Comparison of ENCODE assay signal across 8 cellular contexts in genomic region chr2:230412369-230412706, GRCh38. TPM values are rescaled to one million over a fixed set of nuclear protein-coding genes. Genes with fewer than 3 reads are reported as not detected.
DNase-seq lines count a peak whose midpoint lies in the region; TF ChIP-seq lines count a peak whose summit lies in the region.

No MANE protein-coding gene starts in this region.

- peak overlapping the region; percentile 84 for H2AFZ ChIP-seq in OCI-LY7 (ENCODE audit: low read length)

- peaks cover 3% of the 10 kb centered on the region for H3K4me1 Mint-ChIP-seq in progenitor cell of endocrine pancreas (ENCODE audit: low read depth)

- no peaks in the 10 kb centered on the region for H4K20me1 ChIP-seq in OCI-LY7 (ENCODE audit: insufficient read depth, low read length)

- no TSS peak for BruUV-seq in OCI-LY7 (replicated peaks; lab: Mats Ljungman, UMichigan)

- H3K4me3 ChIP-seq in GM12865 (ENCODE audit: low read depth, low read length) (peak overlapping the region; percentile 72), OCI-LY7 (ENCODE audit: low read depth, low read length, poor library complexity, severe bottlenecking) (peak overlapping the region; percentile 67), epithelial cell of proximal tubule (ENCODE audit: low read depth, low read length) (peak overlapping the region; percentile 70)

- H3K36me3 Mint-ChIP-seq in progenitor cell of endocrine pancreas (ENCODE audit: insufficient read depth): no peaks in the 10 kb centered on the region

- H3K79me2 ChIP-seq in OCI-LY7 (ENCODE audit: insufficient read depth, low read depth, low read length): peaks cover 12% of the 10 kb centered on the region

- H3K4me2 ChIP-seq in OCI-LY7 (ENCODE audit: low read length): peak overlapping the region; percentile 74

- no peaks in the 10 kb centered on the region for H3K9me3 Mint-ChIP-seq in progenitor cell of endocrine pancreas (ENCODE audit: low read depth)

- H3K9me2 ChIP-seq in OCI-LY7 (ENCODE audit: insufficient read depth, low read length): no peaks in the 10 kb centered on the region

- H3K36me3 ChIP-seq in OCI-LY7 (ENCODE audit: insufficient read depth, low read length): no peaks in the 10 kb centered on the region

- no peak overlapping the region for H3K27ac ChIP-seq in OCI-LY7 (ENCODE audit: low read depth, low read length, poor library complexity, severe bottlenecking)

- CTCF ChIA-PET in OCI-LY7 (lab: Charles Lee; ENCODE audit: unreplicated experiment): no interaction called here

- H3K9me3 ChIP-seq in OCI-LY7 (ENCODE audit: low read length): no peaks in the 10 kb centered on the region

- TF ChIP-seq CTCF in GM12865 (IDR thresholded peaks at IDR 0.05; ENCODE audit: insufficient read depth, low read depth, low read length, missing control alignments) (no peak), OCI-LY7 (conservative IDR thresholded peaks at IDR 0.05; ENCODE audit: low read length) (no peak), epithelial cell of proximal tubule (conservative IDR thresholded peaks at IDR 0.05; ENCODE audit: low read depth, low read length) (no peak), progenitor cell of endocrine pancreas (IDR thresholded peaks at IDR 0.05; ENCODE audit: unreplicated experiment) (no peak)

- DNase-seq in GM12865 (ENCODE audit: low read depth) (no peak), OCI-LY7 (ENCODE audit: low spot score) (no peak), epithelial cell of proximal tubule (ENCODE audit: low read depth) (no peak), progenitor cell of endocrine pancreas (ENCODE audit: low spot score, unreplicated experiment) (no peak), hypothalamus (lab: John Stamatoyannopoulos, UW) (no peak), AG08396 (ENCODE audit: low spot score) (no peak), activated gamma-delta T cell (lab: John Stamatoyannopoulos, UW) (no peak)
- DNase-seq in NK-92 treated with Interleukin-12 subunit alpha and Interleukin-12 subunit beta, amount 100 ng/mL, for 24 hours (lab: John Stamatoyannopoulos, UW): no peak

- H3K4me3 Mint-ChIP-seq in progenitor cell of endocrine pancreas (ENCODE audit: low read depth): peak overlapping the region; percentile 85

- intact Hi-C loops in OCI-LY7 (cut with micrococcal nuclease; ENCODE audit: unreplicated experiment): no loop called here

- peaks cover 28% of the 10 kb centered on the region for H3K4me1 ChIP-seq in OCI-LY7 (ENCODE audit: insufficient read depth, low read length, poor library complexity, severe bottlenecking)

- no peak overlapping the region for H3K27ac Mint-ChIP-seq in progenitor cell of endocrine pancreas

- POLR2A ChIA-PET in OCI-LY7 (lab: Charles Lee): interaction anchor here (0.5 kb wide), 1 partner anchor 209 kb away, joined by 3 read pairs; no protein-coding TSS in a partner anchor

- peaks cover 64% of the 10 kb centered on the region for H3K27me3 Mint-ChIP-seq in progenitor cell of endocrine pancreas

RNA-seq across cellular contexts. Expression of gene SP100, which starts 3.7 kb away (rescaled TPM):
- total RNA-seq in OCI-LY7 (2014; rRNA removed; shearing (Covaris generic)): 44.6 and 60.5 TPM in 2 replicates
- 54.5 and 63.3 TPM in 2 replicates for total RNA-seq in OCI-LY7 (2022)
- 30.3 and 34.4 TPM in 2 replicates for total RNA-seq in epithelial cell of proximal tubule
- 2.3 and 4.1 TPM in 2 replicates for total RNA-seq in progenitor cell of endocrine pancreas
